Comparison of ENCODE assay signal across 8 cellular contexts in the genomic region with DNA sequence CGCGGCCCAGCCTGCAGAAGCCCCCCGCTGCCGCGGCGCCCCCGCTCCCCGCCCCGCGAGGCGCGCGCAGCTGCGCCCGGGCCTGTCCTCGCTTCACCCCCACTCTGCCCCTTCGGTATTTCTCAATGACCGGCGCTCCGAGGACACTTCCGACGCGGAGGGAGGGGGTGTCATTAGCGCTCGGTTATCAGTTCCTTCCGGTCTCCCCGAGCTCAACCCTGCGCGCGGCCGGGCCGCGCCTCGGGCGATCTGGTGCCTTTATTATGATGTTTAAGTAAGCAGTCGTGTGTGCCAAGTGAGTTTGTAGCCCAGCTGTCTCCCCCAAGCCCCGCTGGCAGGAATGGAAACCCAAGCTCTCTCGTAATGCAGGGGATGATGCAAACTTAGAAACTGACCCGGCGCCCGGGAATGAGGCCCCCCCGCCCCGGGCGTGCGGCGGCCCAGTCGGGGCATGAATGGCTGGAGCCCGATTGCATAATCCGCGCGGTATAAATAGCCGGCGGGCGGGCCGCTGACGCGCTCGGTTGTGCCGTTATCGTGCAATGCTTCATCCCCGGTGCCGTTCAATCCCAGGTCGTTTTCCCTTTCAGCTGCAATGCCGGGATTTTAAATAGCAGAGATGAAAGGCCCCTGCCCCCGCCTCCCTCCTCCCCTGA. TPM values are rescaled to one million over a fixed set of nuclear protein-coding genes. Genes with fewer than 3 reads are reported as not detected.
DNase-seq lines count a peak whose midpoint lies in the region; ATAC-seq and TF ChIP-seq lines count a peak whose summit lies in the region.

No MANE protein-coding gene starts in this region.

- H3K36me3 Mint-ChIP-seq in activated B cell treated with CpG ODN at 0.5 μM for 24 hours (ENCODE audit: low read depth) = peaks cover 4% of the 10 kb centered on the region

- ATAC-seq in GM18870 (IDR thresholded peaks at IDR 0.05; ENCODE audit: unreplicated experiment) = peak; percentile 27
- ATAC-seq in HG03095 (IDR thresholded peaks at IDR 0.05; ENCODE audit: unreplicated experiment) = peak; percentile 32
- ATAC-seq in activated B cell treated with CpG ODN at 0.5 μM for 24 hours (ENCODE audit: low read depth) = peak; percentile 9

- H3K27ac Mint-ChIP-seq in activated B cell treated with CpG ODN at 0.5 μM for 24 hours = peak overlapping the region; percentile 68

- H3K4me1 Mint-ChIP-seq in activated B cell treated with CpG ODN at 0.5 μM for 24 hours = peaks cover 23% of the 10 kb centered on the region

- H3K27me3 Mint-ChIP-seq in activated B cell treated with CpG ODN at 0.5 μM for 24 hours = peaks cover 30% of the 10 kb centered on the region

- TF ChIP-seq CTCF in activated B cell treated with CpG ODN at 0.5 μM for 24 hours (IDR thresholded peaks at IDR 0.05) = no peak

- intact Hi-C loops in activated B cell treated with CpG ODN at 0.5 μM for 24 hours (cut with micrococcal nuclease) = no loop called here

- peak; percentile 86 to 90 for DNase-seq in AML-193 (lab: John Stamatoyannopoulos, UW)
- DNase-seq in NCI-H2196 (lab: John Stamatoyannopoulos, UW; ENCODE audit: unreplicated experiment) = peak; percentile 89
- DNase-seq in activated B cell treated with CpG ODN at 0.5 μM for 24 hours = peak; percentile 37
- DNase-seq in dedifferentiated amniotic fluid mesenchymal stem cell (ENCODE audit: extremely low spot score) = peak; percentile 92
- peak; percentile 91 for DNase-seq in left kidney (ENCODE audit: low read depth, low spot score)
- DNase-seq in stimulated activated CD4-positive, alpha-beta T cell treated with anti-CD3 and anti-CD28 coated beads, Interleukin-4, amount 100 ng/mL, for 1 hour = peak; percentile 29

- CTCF ChIA-PET in activated B cell treated with CpG ODN at 0.5 μM for 24 hours (lab: Charles Lee) = interaction anchor here (1.9 kb wide), 1 partner anchor 171 kb away, joined by 4 read pairs; no protein-coding TSS in a partner anchor

- H3K9me3 Mint-ChIP-seq in activated B cell treated with CpG ODN at 0.5 μM for 24 hours = no peaks in the 10 kb centered on the region

- POLR2A ChIA-PET in activated B cell treated with CpG ODN at 0.5 μM for 24 hours (lab: Charles Lee) = interaction anchor here (1.1 kb wide), 1 partner anchor 29 kb away, joined by 4 read pairs; no protein-coding TSS in a partner anchor

- H3K4me3 Mint-ChIP-seq in activated B cell treated with CpG ODN at 0.5 μM for 24 hours = peak overlapping the region; percentile 93

RNA-seq across cellular contexts. Expression of gene SPRED2, which starts 3.9 kb away (rescaled TPM):
- total RNA-seq in activated B cell treated with CpG ODN at 0.5 μM for 24 hours = 2.5 and 3.1 TPM in 2 replicates

Comparison
In these comparisons a context has a peak if more than half of its experiments do, and no peak if none do; other contexts are left out.
1. Peak in every context shown above with its lines: DNase-seq and ATAC-seq.
2. DNase-seq: peak in every context shown above with its lines; median percentile 92 in dedifferentiated amniotic fluid mesenchymal stem cell; 91 in left kidney; 89 in NCI-H2196; 88 in AML-193; 37 in activated B cell treated with CpG ODN at 0.5 μM for 24 hours; 29 in stimulated activated CD4-positive, alpha-beta T cell treated with anti-CD3 and anti-CD28 coated beads, Interleukin-4, amount 100 ng/mL, for 1 hour.